In genomic region chr11:10742460-10743208, GRCh38 we compare ENCODE assay signal across 10 cellular contexts. TPM values are rescaled to one million over a fixed set of nuclear protein-coding genes. Genes with fewer than 3 reads are reported as not detected.
DNase-seq lines count a peak whose midpoint lies in the region; ATAC-seq, FAIRE-seq and TF ChIP-seq lines count a peak whose summit lies in the region.
"Had no signal": no experiment of that assay in that cellular context is flagged by ENCODE, and none has a peak within 500 bp of the region (broad histone marks: within the 10 kb centered on the region; RNA-seq: fewer than 3 reads in every experiment).

No MANE protein-coding gene starts in this region.

- TF ChIP-seq CTCF in osteocyte (IDR thresholded peaks at IDR 0.05), result no peak

- DNase-seq in activated T-cell treated with anti-CD3 and anti-CD28 coated beads for 1 hour (ENCODE audit: low read depth), result peak; percentile 9
- DNase-seq in activated T-cell treated with anti-CD3 and anti-CD28 coated beads for 4 hours, result no peak
- DNase-seq in RPMI7951 (ENCODE audit: low read depth), result peak; percentile 91
- DNase-seq in central memory CD8-positive, alpha-beta T cell (ENCODE audit: low spot score in 2 of 2), result peak in 1 of 2 donors; percentile 36
- peak; percentile 29 for DNase-seq in small intestine
- DNase-seq in NCI-H1930 (lab: John Stamatoyannopoulos, UW), result no peak
- no peak for DNase-seq in osteocyte (ENCODE audit: extremely low spot score, unreplicated experiment)
- DNase-seq: NCI-H2171 treated with DMSO at 0.1 percent for 48 hours had no signal

- no peaks in the 10 kb centered on the region for H3K9me3 Mint-ChIP-seq in central memory CD8-positive, alpha-beta T cell
- no peaks in the 10 kb centered on the region for H3K9me3 Mint-ChIP-seq in osteocyte (ENCODE audit: unreplicated experiment)
- H3K9me3 Mint-ChIP-seq: CD14-positive monocyte had no signal

- no peak for FAIRE-seq in small intestine (lab: Jason Lieb, UNC)

- no peaks in the 10 kb centered on the region for H3K36me3 ChIP-seq in small intestine (ENCODE audit: control insufficient read depth in 2 of 2, insufficient read depth in 2 of 2, low read length in 2 of 2)

- H3K4me1 ChIP-seq in small intestine (ENCODE audit: control insufficient read depth in 2 of 2, insufficient read depth in 1 of 2, low read depth in 1 of 2, low read length in 1 of 2), result no peaks in the 10 kb centered on the region

- peaks cover 6% of the 10 kb centered on the region for H3K36me3 Mint-ChIP-seq in central memory CD8-positive, alpha-beta T cell (ENCODE audit: insufficient read depth)
- H3K36me3 Mint-ChIP-seq in osteocyte (ENCODE audit: unreplicated experiment), result no peaks in the 10 kb centered on the region
- H3K36me3 Mint-ChIP-seq: CD14-positive monocyte had no signal

- H3K27ac Mint-ChIP-seq in central memory CD8-positive, alpha-beta T cell (ENCODE audit: low read depth), result peak overlapping the region; percentile 30
- no peak overlapping the region for H3K27ac Mint-ChIP-seq in osteocyte (ENCODE audit: unreplicated experiment)

- peak overlapping the region; percentile 69 for H3K4me3 Mint-ChIP-seq in central memory CD8-positive, alpha-beta T cell
- no peak overlapping the region for H3K4me3 Mint-ChIP-seq in osteocyte (ENCODE audit: unreplicated experiment)

- H3K27ac ChIP-seq in small intestine (ENCODE audit: low read depth in 1 of 2, low read length in 1 of 2), result peak overlapping the region in 1 of 2 donors; percentile 3

- no peaks in the 10 kb centered on the region for H3K27me3 Mint-ChIP-seq in central memory CD8-positive, alpha-beta T cell
- no peaks in the 10 kb centered on the region for H3K27me3 Mint-ChIP-seq in osteocyte (ENCODE audit: unreplicated experiment)

- H3K4me3 ChIP-seq in small intestine (ENCODE audit: low read depth in 1 of 2, low read length in 2 of 2), result no peak overlapping the region

- 76 to 81% (median 79%) methylated on average over 9 of the region's 9 CpGs for WGBS in small intestine, 3 donors

- no peaks in the 10 kb centered on the region for H3K9me3 ChIP-seq in small intestine (ENCODE audit: control insufficient read depth, low read depth)

- peaks cover 36% of the 10 kb centered on the region for H3K4me1 Mint-ChIP-seq in central memory CD8-positive, alpha-beta T cell
- H3K4me1 Mint-ChIP-seq in osteocyte (ENCODE audit: unreplicated experiment), result no peaks in the 10 kb centered on the region

- H3K27me3 ChIP-seq in small intestine (ENCODE audit: control insufficient read depth in 2 of 2, insufficient read depth in 2 of 2, low read length in 2 of 2), result no peaks in the 10 kb centered on the region

- ATAC-seq in central memory CD8-positive, alpha-beta T cell (replicated peaks; ENCODE audit: extremely low read depth, poor library complexity, severe bottlenecking), result peak; percentile 96
- no peak for ATAC-seq in GM18519 (IDR thresholded peaks at IDR 0.05; ENCODE audit: low FRiP score, unreplicated experiment)

RNA-seq across cellular contexts. Expression of gene CTR9, which starts 8.4 kb away (rescaled TPM):
- total RNA-seq in RPMI7951 (2014; rRNA removed; shearing (Covaris generic)), result 21.1 and 22.7 TPM in 2 replicates
- 10 to 100 TPM; 14.1 to 16.6 (median 16.3) TPM for polyA plus RNA-seq in small intestine
- 27.7 and 28.0 TPM in 2 replicates for total RNA-seq in osteocyte

RNA-seq across cellular contexts. Expression of gene IRAG1, which starts 49.1 kb away (rescaled TPM):
- 15.4 and 23.8 TPM in 2 replicates for total RNA-seq in RPMI7951 (2014; rRNA removed; shearing (Covaris generic))
- polyA plus RNA-seq in small intestine, result 1 to 10 TPM in 2 of 3 donors, under 1 TPM in 1; 0.45 to 9.0 (median 1.6) TPM
- 22.2 and 24.0 TPM in 2 replicates for total RNA-seq in osteocyte

Comparison
In these comparisons a context has a peak if more than half of its experiments do, and no peak if none do; other contexts are left out.
1. DNase-seq: peak in activated T-cell treated with anti-CD3 and anti-CD28 coated beads for 1 hour (single experiment), RPMI7951 (single experiment) and small intestine (single experiment); none in activated T-cell treated with anti-CD3 and anti-CD28 coated beads for 4 hours (single experiment), NCI-H1930 (0 of 2) and osteocyte (single experiment).